In the genomic region with DNA sequence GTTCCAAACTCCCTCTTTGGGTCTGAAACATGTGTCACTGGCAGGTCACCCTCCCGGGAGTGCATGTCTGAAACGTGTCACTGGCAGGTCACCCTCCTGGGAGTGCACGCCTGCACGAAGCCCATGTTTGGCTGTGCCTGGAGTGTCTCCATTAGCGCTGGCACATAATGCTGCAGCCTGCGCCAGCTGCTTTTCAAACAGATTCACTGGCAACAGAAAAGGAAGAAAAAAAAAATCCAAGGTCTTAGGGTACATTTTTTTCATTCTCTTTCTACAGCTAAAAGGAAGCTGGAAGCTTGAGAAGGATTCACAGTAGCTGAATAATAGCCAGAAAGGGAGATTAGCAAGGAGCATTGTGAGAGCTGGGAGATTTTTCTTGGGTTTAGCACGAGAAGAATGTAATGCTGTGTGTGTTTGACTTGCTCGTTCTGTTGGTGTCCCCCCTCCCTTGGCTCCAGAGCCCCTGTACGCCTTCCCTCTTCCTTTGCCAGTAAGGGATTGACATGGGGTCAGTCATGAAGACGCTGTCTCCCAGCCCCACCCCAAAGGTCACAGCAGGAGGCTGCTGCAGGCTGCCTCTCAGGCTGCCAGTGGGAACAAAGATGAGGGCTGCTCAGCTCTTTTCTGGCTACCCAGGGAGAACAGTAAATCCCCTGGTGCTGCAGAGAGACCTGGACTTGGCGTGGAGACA, we compare ENCODE assay signal across 11 cellular contexts. TPM values are rescaled to one million over a fixed set of nuclear protein-coding genes. Genes with fewer than 3 reads are reported as not detected.
DNase-seq lines count a peak whose midpoint lies in the region; ATAC-seq and TF ChIP-seq lines count a peak whose summit lies in the region.
"Had no signal": no experiment of that assay in that cellular context is flagged by ENCODE, and none has a peak within 500 bp of the region (broad histone marks: within the 10 kb centered on the region; RNA-seq: fewer than 3 reads in every experiment).

No MANE protein-coding gene starts in this region.

- ATAC-seq in HG02678 (IDR thresholded peaks at IDR 0.05; ENCODE audit: unreplicated experiment) = no peak
- ATAC-seq: A549 had no signal

- peaks cover 5% of the 10 kb centered on the region for H3K36me3 Mint-ChIP-seq in mesothelial cell of epicardium

- WGBS in urinary bladder = 10% methylated on average over 11 of the region's 11 CpGs
- no CpG with 5 or more reads among the region's 11 CpGs for WGBS in trophoblast cell (ENCODE audit: extremely low coverage, insufficient coverage, insufficient read length)

- H3K4me1 Mint-ChIP-seq in mesothelial cell of epicardium = peaks cover 27% of the 10 kb centered on the region

- no peak overlapping the region for H4K8ac ChIP-seq in trophoblast cell (ENCODE audit: low read depth, low read length)

- H2BK120ac ChIP-seq in trophoblast cell (ENCODE audit: insufficient read depth, low read length, poor library complexity) = no peak overlapping the region

- no peak overlapping the region for H3K14ac ChIP-seq in trophoblast cell (ENCODE audit: low read length)

- H2AK5ac ChIP-seq in trophoblast cell (ENCODE audit: low read length) = no peak overlapping the region

- H3K27me3 Mint-ChIP-seq in mesothelial cell of epicardium (ENCODE audit: low read depth) = no peaks in the 10 kb centered on the region

- peak overlapping the region; percentile 24 for H3K4me3 Mint-ChIP-seq in mesothelial cell of epicardium

- no peak overlapping the region for H3K18ac ChIP-seq in trophoblast cell (ENCODE audit: low read length)

- no peak overlapping the region for H4K12ac ChIP-seq in trophoblast cell (ENCODE audit: low read depth, low read length)

- DNase-seq in NCI-H187 (lab: John Stamatoyannopoulos, UW) (peak; percentile 4 to 55), NCI-H187 treated with DMSO at 0.1 percent for 48 hours (lab: John Stamatoyannopoulos, UW) (no peak), mesothelial cell of epicardium (ENCODE audit: low spot score in 2 of 2, unreplicated experiment in 2 of 2) (no peak), trophoblast cell (no peak), NCI-H510A (lab: John Stamatoyannopoulos, UW) (no peak)
- DNase-seq: cortex of kidney, OCI-M1 had no signal

- H3K4ac ChIP-seq in trophoblast cell (ENCODE audit: low read depth, low read length) = no peak overlapping the region

- no peak overlapping the region for H2AFZ ChIP-seq in trophoblast cell (ENCODE audit: insufficient read depth, low read length, poor library complexity)

- H3K4me1 ChIP-seq in endocrine pancreas (ENCODE audit: control insufficient read depth, insufficient read depth, low read length) (no peaks in the 10 kb centered on the region), urinary bladder (ENCODE audit: insufficient read depth) (peaks cover 3% of the 10 kb centered on the region), trophoblast cell (ENCODE audit: control insufficient read depth in 1 of 2, insufficient read depth in 2 of 2, low read length in 2 of 2) (no peaks in the 10 kb centered on the region)
- H3K4me1 ChIP-seq: A549 had no signal

- no peak overlapping the region for H3K4me2 ChIP-seq in trophoblast cell (ENCODE audit: low read length)
- H3K4me2 ChIP-seq: A549 had no signal

- H2BK12ac ChIP-seq in trophoblast cell (ENCODE audit: low read length) = no peak overlapping the region

- H3K27ac ChIP-seq in urinary bladder (ENCODE audit: low read depth) = peak overlapping the region; percentile 67
- no peak overlapping the region for H3K27ac ChIP-seq in trophoblast cell (ENCODE audit: low read depth, low read length)
- H3K27ac ChIP-seq: A549 had no signal

- H3K79me2 ChIP-seq in trophoblast cell (ENCODE audit: control insufficient read depth, insufficient read depth, low read length, poor library complexity) = no peaks in the 10 kb centered on the region

- H3K9me3 ChIP-seq in endocrine pancreas (ENCODE audit: control insufficient read depth, low read length) = no peaks in the 10 kb centered on the region
- H3K9me3 ChIP-seq in trophoblast cell (ENCODE audit: insufficient read depth, low read depth, low read length) = peaks cover 9% of the 10 kb centered on the region
- H3K9me3 ChIP-seq: A549 had no signal

- TF ChIP-seq CTCF in mesothelial cell of epicardium (IDR thresholded peaks at IDR 0.05; ENCODE audit: unreplicated experiment) = no peak

- no peaks in the 10 kb centered on the region for H3K27me3 ChIP-seq in endocrine pancreas (ENCODE audit: control insufficient read depth, insufficient read depth, low read length)
- H3K27me3 ChIP-seq in trophoblast cell (ENCODE audit: insufficient read depth, low read length) = no peaks in the 10 kb centered on the region

- H4K91ac ChIP-seq in trophoblast cell (ENCODE audit: low read depth, low read length) = no peak overlapping the region

- H3K36me3 ChIP-seq in endocrine pancreas (ENCODE audit: control insufficient read depth, insufficient read depth, low read length) (no peaks in the 10 kb centered on the region), urinary bladder (ENCODE audit: insufficient read depth) (no peaks in the 10 kb centered on the region), trophoblast cell (ENCODE audit: control insufficient read depth in 1 of 2, insufficient read depth in 2 of 2, low read length in 2 of 2) (no peaks in the 10 kb centered on the region)

- H3K9ac ChIP-seq in endocrine pancreas (ENCODE audit: control insufficient read depth, insufficient read depth, low read length) (peak overlapping the region; percentile 7), trophoblast cell (ENCODE audit: low read length) (no peak overlapping the region)

- H3K23ac ChIP-seq in trophoblast cell (ENCODE audit: low read length) = no peak overlapping the region

- no peaks in the 10 kb centered on the region for H3K79me1 ChIP-seq in trophoblast cell (ENCODE audit: low read length)

- H3K9me3 Mint-ChIP-seq in mesothelial cell of epicardium = peaks cover 19% of the 10 kb centered on the region

- H3K4me3 ChIP-seq in endocrine pancreas (ENCODE audit: control insufficient read depth, insufficient read depth, low read length) (peak overlapping the region; percentile 33), urinary bladder (ENCODE audit: low read depth, low read length) (no peak overlapping the region), trophoblast cell (ENCODE audit: low read depth, low read length) (no peak overlapping the region)
- H3K4me3 ChIP-seq: A549 had no signal

- H3K27ac Mint-ChIP-seq in mesothelial cell of epicardium = peak overlapping the region; percentile 78

- H2BK5ac ChIP-seq in trophoblast cell (ENCODE audit: low read depth, low read length, poor library complexity) = no peak overlapping the region

RNA-seq across cellular contexts. Expression of a gene that starts 39.1 kb away (rescaled TPM):
- total RNA-seq in mesothelial cell of epicardium = 9.1 to 9.3 TPM (median 9.2 TPM) in 3 replicates
- total RNA-seq in urinary bladder = 20.4 TPM
- 4.7 TPM for polyA plus RNA-seq in urinary bladder
- 1.3 and 1.8 TPM in 2 replicates for polyA plus RNA-seq in trophoblast cell (2013)

Comparison
In these comparisons a context has a peak if more than half of its experiments do, and no peak if none do; other contexts are left out.
1. DNase-seq: peak in NCI-H187 (2 of 2); none in NCI-H187 treated with DMSO at 0.1 percent for 48 hours (single experiment), mesothelial cell of epicardium (0 of 2), trophoblast cell (0 of 2) and NCI-H510A (single experiment).